9 cellular contexts compared by ENCODE assay signal in the genomic region with DNA sequence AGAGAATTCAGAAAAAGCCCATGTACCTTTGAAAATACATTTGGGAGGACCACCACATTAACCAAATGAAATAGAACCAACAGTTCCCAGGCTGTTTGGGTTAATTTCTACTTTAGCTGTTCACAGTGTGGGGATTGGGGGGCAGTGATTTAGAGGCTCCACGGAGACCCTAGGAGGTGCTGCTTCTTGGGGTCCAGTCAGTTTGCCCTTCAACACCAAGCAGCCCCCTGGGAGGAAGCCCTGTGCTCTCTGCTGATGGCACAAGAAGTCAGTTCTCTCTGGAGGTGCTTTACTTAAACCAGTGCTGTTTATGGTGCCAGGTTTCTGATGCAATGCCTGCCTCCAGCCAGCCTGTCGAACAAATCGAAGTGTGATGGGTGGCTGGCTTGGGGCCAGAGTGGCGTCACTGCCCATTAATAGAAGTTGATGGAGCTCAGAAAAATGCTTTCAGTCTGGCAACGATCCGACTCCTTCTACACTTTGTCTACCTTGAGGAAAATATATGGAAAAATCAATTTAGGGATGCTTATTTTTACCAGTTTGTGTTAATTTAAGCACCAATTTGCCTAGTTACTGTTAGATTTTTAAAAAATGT.
DNase-seq lines count a peak whose midpoint lies in the region; ATAC-seq and TF ChIP-seq lines count a peak whose summit lies in the region.
"Had no signal": no experiment of that assay in that cellular context is flagged by ENCODE, and none has a peak within 500 bp of the region (broad histone marks: within the 10 kb centered on the region; RNA-seq: fewer than 3 reads in every experiment).

No MANE protein-coding gene starts in this region.

- no peaks in the 10 kb centered on the region for H3K27me3 Mint-ChIP-seq in T-helper 17 cell
- H3K27me3 Mint-ChIP-seq: activated naive CD8-positive, alpha-beta T cell treated with anti-CD3 and anti-CD28 coated beads, Interleukin-2, amount 50 U/mL, for 24 hours had no signal

- H3K36me3 Mint-ChIP-seq in T-helper 17 cell (ENCODE audit: low read depth) = no peaks in the 10 kb centered on the region

- no peaks in the 10 kb centered on the region for H3K36me3 ChIP-seq in left ventricle myocardium inferior
- no peaks in the 10 kb centered on the region for H3K36me3 ChIP-seq in testis (ENCODE audit: low read depth, missing control alignments)

- no peak overlapping the region for H3K4me3 Mint-ChIP-seq in T-helper 17 cell
- H3K4me3 Mint-ChIP-seq: activated naive CD8-positive, alpha-beta T cell treated with anti-CD3 and anti-CD28 coated beads, Interleukin-2, amount 50 U/mL, for 24 hours had no signal

- peaks cover 13% of the 10 kb centered on the region for H3K4me1 Mint-ChIP-seq in T-helper 17 cell

- no peak overlapping the region for H3K27ac Mint-ChIP-seq in T-helper 17 cell
- H3K27ac Mint-ChIP-seq: activated naive CD8-positive, alpha-beta T cell treated with anti-CD3 and anti-CD28 coated beads, Interleukin-2, amount 50 U/mL, for 24 hours had no signal

- no peak for TF ChIP-seq CTCF in left ventricle myocardium inferior (IDR thresholded peaks at IDR 0.05; ENCODE audit: borderline replicate concordance)
- TF ChIP-seq CTCF in testis (IDR thresholded peaks at IDR 0.05) = no peak

- no peak overlapping the region for H3K4me3 ChIP-seq in left ventricle myocardium inferior
- no peak overlapping the region for H3K4me3 ChIP-seq in testis

- no peak for TF ChIP-seq POLR2A in testis (IDR thresholded peaks at IDR 0.05)

- H3K4me1 ChIP-seq in left ventricle myocardium inferior = peaks cover 36% of the 10 kb centered on the region
- peaks cover 18% of the 10 kb centered on the region for H3K4me1 ChIP-seq in testis

- intact Hi-C loops in left ventricle myocardium inferior (cut with micrococcal nuclease) = loop anchor here (10.0 kb wide), 1 partner anchor 127 kb away; no protein-coding TSS in a partner anchor
- intact Hi-C loops in testis (cut with DNase I; ENCODE audit: low total_unique reads) = no loop called here

- ATAC-seq in T-helper 17 cell (no peak), GM21723 (IDR thresholded peaks at IDR 0.05; ENCODE audit: unreplicated experiment) (no peak), GM18498 (IDR thresholded peaks at IDR 0.05; ENCODE audit: unreplicated experiment) (no peak), GM21619 (IDR thresholded peaks at IDR 0.05; ENCODE audit: unreplicated experiment) (no peak)
- ATAC-seq: activated naive CD8-positive, alpha-beta T cell treated with anti-CD3 and anti-CD28 coated beads, Interleukin-2, amount 50 U/mL, for 24 hours had no signal

- peak overlapping the region; percentile 55 for H3K27ac ChIP-seq in left ventricle myocardium inferior (replicated peaks)
- H3K27ac ChIP-seq in testis = no peak overlapping the region

- 75 to 86% methylated on average over 6 of the region's 6 CpGs for WGBS in testis, 2 donors

- no peaks in the 10 kb centered on the region for H3K27me3 ChIP-seq in left ventricle myocardium inferior (ENCODE audit: low read depth)
- no peaks in the 10 kb centered on the region for H3K27me3 ChIP-seq in testis

- DNase-seq in NCI-H1105 (lab: John Stamatoyannopoulos, UW) (peak; percentile 70), amniotic epithelial cell (ENCODE audit: low read depth) (peak; percentile 37), left ventricle myocardium inferior (peak; percentile 88), testis (peak; percentile 32), T-helper 17 cell (no peak)
- DNase-seq: activated naive CD8-positive, alpha-beta T cell treated with anti-CD3 and anti-CD28 coated beads, Interleukin-2, amount 50 U/mL, for 24 hours had no signal

- H3K9me3 ChIP-seq in left ventricle myocardium inferior (replicated peaks) = no peaks in the 10 kb centered on the region
- no peaks in the 10 kb centered on the region for H3K9me3 ChIP-seq in testis
- H3K9me3 ChIP-seq in T-helper 17 cell (ENCODE audit: control insufficient read depth, low read length, poor library complexity, severe bottlenecking) = no peaks in the 10 kb centered on the region

Comparison
In these comparisons a context has a peak if more than half of its experiments do, and no peak if none do; other contexts are left out.
1. DNase-seq: peak in NCI-H1105 (single experiment), amniotic epithelial cell (single experiment), left ventricle myocardium inferior (single experiment) and testis (single experiment); none in T-helper 17 cell (0 of 3).